8 cellular contexts compared by ENCODE assay signal in genomic region chr1:209513226-209513625, GRCh38.
DNase-seq lines count a peak whose midpoint lies in the region; ATAC-seq, FAIRE-seq and TF ChIP-seq lines count a peak whose summit lies in the region.

No MANE protein-coding gene starts in this region.

- no peak overlapping the region for H3K27ac Mint-ChIP-seq in CD4-positive, alpha-beta T cell

- H3K4me3 ChIP-seq in choroid plexus epithelial cell (ENCODE audit: low read depth, low read length), result no peak overlapping the region
- no peak overlapping the region for H3K4me3 ChIP-seq in osteoblast (ENCODE audit: insufficient read depth, low read length)

- CTCF ChIA-PET in CD4-positive, alpha-beta T cell (lab: Charles Lee), result no interaction called here

- peaks cover 24% of the 10 kb centered on the region for H3K27me3 Mint-ChIP-seq in CD4-positive, alpha-beta T cell

- H4K20me1 ChIP-seq in osteoblast (ENCODE audit: insufficient read depth, low read length), result no peaks in the 10 kb centered on the region

- intact Hi-C loops in CD4-positive, alpha-beta T cell (cut with DNase I, micrococcal nuclease), result no loop called here

- H3K79me2 ChIP-seq in osteoblast (ENCODE audit: insufficient read depth, low read length), result no peaks in the 10 kb centered on the region

- peaks cover 2% of the 10 kb centered on the region for H3K9me3 Mint-ChIP-seq in CD4-positive, alpha-beta T cell

- H3K9me3 ChIP-seq in osteoblast (ENCODE audit: low read depth, low read length), result no peaks in the 10 kb centered on the region
- H3K9me3 ChIP-seq in CD4-positive, alpha-beta T cell (ENCODE audit: control insufficient read depth, low read length), result no peaks in the 10 kb centered on the region

- no peaks in the 10 kb centered on the region for H3K4me1 ChIP-seq in osteoblast (ENCODE audit: insufficient read depth, low read length)

- H3K36me3 Mint-ChIP-seq in CD4-positive, alpha-beta T cell (ENCODE audit: low read depth), result no peaks in the 10 kb centered on the region

- H3K4me3 Mint-ChIP-seq in CD4-positive, alpha-beta T cell, result no peak overlapping the region

- no peak overlapping the region for H3K4me2 ChIP-seq in osteoblast (ENCODE audit: insufficient read depth, low read length)

- H2AFZ ChIP-seq in osteoblast (ENCODE audit: low read length), result peak overlapping the region; percentile 20

- POLR2A ChIA-PET in CD4-positive, alpha-beta T cell (lab: Charles Lee), result no interaction called here

- peaks cover 8% of the 10 kb centered on the region for H3K27me3 ChIP-seq in osteoblast (ENCODE audit: insufficient read depth, low read length)
- peaks cover 9% of the 10 kb centered on the region for H3K27me3 ChIP-seq in CD4-positive, alpha-beta T cell (ENCODE audit: control insufficient read depth, insufficient read depth, low read length)

- no peaks in the 10 kb centered on the region for H3K36me3 ChIP-seq in osteoblast (ENCODE audit: insufficient read depth, low read length)

- ATAC-seq in HG03060 (IDR thresholded peaks at IDR 0.05; ENCODE audit: low read depth, unreplicated experiment), result peak; percentile 62
- ATAC-seq in CD4-positive, alpha-beta T cell (ENCODE audit: poor library complexity), result no peak

- H3K4me1 Mint-ChIP-seq in CD4-positive, alpha-beta T cell (ENCODE audit: low read depth), result no peaks in the 10 kb centered on the region

- DNase-seq in NCI-H748 (lab: John Stamatoyannopoulos, UW; ENCODE audit: unreplicated experiment) (peak; percentile 63), choroid plexus epithelial cell (ENCODE audit: low read depth) (peak; percentile 75), osteoblast (ENCODE audit: insufficient read length, low spot score, missing footprints) (peak; percentile 54), DMS79 treated with DMSO at 0.1 percent for 48 hours (lab: John Stamatoyannopoulos, UW) (no peak), amniotic stem cell (lab: John Stamatoyannopoulos, UW) (no peak)
- no peak for DNase-seq in CD4-positive, alpha-beta T cell

- TF ChIP-seq CTCF in choroid plexus epithelial cell (conservative IDR thresholded peaks at IDR 0.05; ENCODE audit: low read depth, low read length), result peak; percentile 75
- TF ChIP-seq CTCF in osteoblast (IDR thresholded peaks at IDR 0.05; ENCODE audit: extremely low read depth, low read depth, low read length), result peak; percentile 64
- no peak for TF ChIP-seq CTCF in CD4-positive, alpha-beta T cell (IDR thresholded peaks at IDR 0.05)

- peak; percentile 49 for FAIRE-seq in G401.6 (lab: Jason Lieb, UNC)

- H3K27ac ChIP-seq in osteoblast (ENCODE audit: low read depth, low read length), result no peak overlapping the region
- H3K27ac ChIP-seq in CD4-positive, alpha-beta T cell (ENCODE audit: low read depth, low read length), result no peak overlapping the region

Comparison
In these comparisons a context has a peak if more than half of its experiments do, and no peak if none do; other contexts are left out.
1. DNase-seq: peak in NCI-H748 (single experiment), choroid plexus epithelial cell (single experiment) and osteoblast (single experiment); none in CD4-positive, alpha-beta T cell (0 of 10), DMS79 treated with DMSO at 0.1 percent for 48 hours (single experiment) and amniotic stem cell (single experiment).